Comparison of ENCODE assay signal across 8 cellular contexts in the genomic region with DNA sequence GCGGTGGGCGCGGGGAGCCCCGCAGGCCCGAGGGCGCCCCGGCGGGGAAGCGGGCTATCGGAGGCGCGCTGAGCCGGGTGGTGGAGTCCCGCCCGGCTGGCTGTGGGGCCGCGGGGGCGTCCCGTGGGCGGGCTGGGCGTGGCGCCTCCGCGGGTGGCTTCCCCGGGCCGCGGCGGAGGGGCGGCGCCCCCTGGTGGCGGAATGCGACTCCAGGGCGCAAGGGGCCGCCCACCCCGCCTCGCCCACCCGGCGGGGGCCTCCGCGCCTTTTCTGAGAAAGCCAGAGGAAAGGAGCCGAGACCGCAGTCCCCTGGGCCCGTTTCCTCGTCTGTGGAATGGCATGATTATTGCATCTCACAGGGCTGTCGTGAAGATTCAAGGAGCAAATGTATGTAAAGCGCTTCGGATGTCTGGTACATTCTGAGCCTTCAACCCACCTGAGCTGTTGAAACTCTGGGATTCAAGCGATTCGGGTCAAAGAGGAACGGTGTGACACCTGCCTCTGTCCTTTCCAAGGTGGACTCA. TPM values are rescaled to one million over a fixed set of nuclear protein-coding genes. Genes with fewer than 3 reads are reported as not detected.
DNase-seq lines count a peak whose midpoint lies in the region; ATAC-seq and TF ChIP-seq lines count a peak whose summit lies in the region.

No MANE protein-coding gene starts in this region.

- H3K27ac ChIP-seq in CD8-positive, alpha-beta T cell (ENCODE audit: low read depth, low read length), result no peak overlapping the region
- no peak overlapping the region for H3K27ac ChIP-seq in coronary artery
- peak overlapping the region; percentile 11 for H3K27ac ChIP-seq in lower lobe of right lung

- H3K27me3 Mint-ChIP-seq in CD8-positive, alpha-beta T cell (ENCODE audit: low read depth), result peaks cover 8% of the 10 kb centered on the region
- peaks cover 17% of the 10 kb centered on the region for H3K27me3 Mint-ChIP-seq in IgD-negative memory B cell
- peaks cover 16% of the 10 kb centered on the region for H3K27me3 Mint-ChIP-seq in activated CD4-positive, alpha-beta T cell treated with anti-CD3 and anti-CD28 coated beads for 36 hours

- intact Hi-C loops in CD8-positive, alpha-beta T cell (cut with DNase I, micrococcal nuclease), result loop anchor here (1.0 to 5.0 kb wide), 9 partner anchors 108 to 1510 kb away; partner anchors contain the start of gene DNAJC13 (in 1 of the 2)
- intact Hi-C loops in activated CD4-positive, alpha-beta T cell treated with anti-CD3 and anti-CD28 coated beads for 36 hours (cut with DNase I, micrococcal nuclease), result loop anchor here (1.0 to 10.0 kb wide), 9 partner anchors 106 to 1201 kb away; partner anchors contain the start of gene TOPBP1 (in 1 of the 2)
- intact Hi-C loops in lower lobe of right lung (cut with DNase I), result no loop called here

- H3K27me3 ChIP-seq in CD8-positive, alpha-beta T cell (ENCODE audit: insufficient read depth, low read length), result no peaks in the 10 kb centered on the region
- H3K27me3 ChIP-seq in lower lobe of right lung (ENCODE audit: low read depth), result peaks cover 7% of the 10 kb centered on the region

- H3K36me3 ChIP-seq in CD8-positive, alpha-beta T cell (ENCODE audit: insufficient read depth, low read length), result no peaks in the 10 kb centered on the region
- H3K36me3 ChIP-seq in lower lobe of right lung, result peaks cover under 1% of the 10 kb centered on the region

- H3K27ac Mint-ChIP-seq in CD8-positive, alpha-beta T cell, result no peak overlapping the region
- H3K27ac Mint-ChIP-seq in IgD-negative memory B cell, result peak overlapping the region in 2 of 3 donors; percentile 8 to 67
- H3K27ac Mint-ChIP-seq in activated CD4-positive, alpha-beta T cell treated with anti-CD3 and anti-CD28 coated beads for 36 hours, result no peak overlapping the region

- ATAC-seq in CD8-positive, alpha-beta T cell, result peak; percentile 98
- peak; percentile 82 for ATAC-seq in activated CD4-positive, alpha-beta T cell treated with anti-CD3 and anti-CD28 coated beads for 36 hours
- ATAC-seq in lower lobe of right lung (peak; percentile 89 to 92), GM19395 (IDR thresholded peaks at IDR 0.05; ENCODE audit: unreplicated experiment) (no peak)

- H3K4me1 Mint-ChIP-seq in CD8-positive, alpha-beta T cell (ENCODE audit: low read depth), result peaks cover 14% of the 10 kb centered on the region
- peaks cover 0 to 10% (median 6%) of the 10 kb centered on the region in 3 donors for H3K4me1 Mint-ChIP-seq in IgD-negative memory B cell
- peaks cover 6% of the 10 kb centered on the region for H3K4me1 Mint-ChIP-seq in activated CD4-positive, alpha-beta T cell treated with anti-CD3 and anti-CD28 coated beads for 36 hours

- no peaks in the 10 kb centered on the region for H3K9me3 Mint-ChIP-seq in CD8-positive, alpha-beta T cell
- H3K9me3 Mint-ChIP-seq in IgD-negative memory B cell, result no peaks in the 10 kb centered on the region
- no peaks in the 10 kb centered on the region for H3K9me3 Mint-ChIP-seq in activated CD4-positive, alpha-beta T cell treated with anti-CD3 and anti-CD28 coated beads for 36 hours (ENCODE audit: low read depth)

- peak; percentile 57 to 88 (median 74) for DNase-seq in CD8-positive, alpha-beta T cell
- DNase-seq in GM20000 (ENCODE audit: low spot score) (peak; percentile 95), coronary artery (ENCODE audit: low spot score) (no peak), lower lobe of right lung (peak; percentile 71)
- DNase-seq in activated CD4-positive, alpha-beta T cell treated with anti-CD3 and anti-CD28 coated beads for 36 hours, result peak; percentile 83
- DNase-seq in stimulated activated CD4-positive, alpha-beta T cell treated with anti-CD3 and anti-CD28 coated beads, TNF-alpha, amount 100 ng/mL, for 24 hours (ENCODE audit: low read depth in 3 of 3), result peak; percentile 31 to 66 (median 57)

- no peaks in the 10 kb centered on the region for H3K9me3 ChIP-seq in CD8-positive, alpha-beta T cell (ENCODE audit: low read length)
- H3K9me3 ChIP-seq in lower lobe of right lung, result no peaks in the 10 kb centered on the region

- H3K4me1 ChIP-seq in CD8-positive, alpha-beta T cell (ENCODE audit: insufficient read depth, low read length), result peaks cover 13% of the 10 kb centered on the region
- peaks cover 12% of the 10 kb centered on the region for H3K4me1 ChIP-seq in lower lobe of right lung

- H3K4me3 ChIP-seq in CD8-positive, alpha-beta T cell (ENCODE audit: low read depth, low read length), result peak overlapping the region; percentile 67
- H3K4me3 ChIP-seq in coronary artery, result peak overlapping the region; percentile 73
- peak overlapping the region; percentile 64 for H3K4me3 ChIP-seq in lower lobe of right lung

- peak overlapping the region; percentile 73 for H3K4me3 Mint-ChIP-seq in CD8-positive, alpha-beta T cell
- H3K4me3 Mint-ChIP-seq in IgD-negative memory B cell, result peak overlapping the region; percentile 64 to 91 (median 81)
- peak overlapping the region; percentile 38 for H3K4me3 Mint-ChIP-seq in activated CD4-positive, alpha-beta T cell treated with anti-CD3 and anti-CD28 coated beads for 36 hours

- CTCF ChIA-PET in CD8-positive, alpha-beta T cell (lab: Charles Lee), result interaction anchor here (0.7 to 3.5 kb wide), 11 partner anchors 9 to 1201 kb away, joined by 3 to 15 read pairs (median 3); no protein-coding TSS in a partner anchor
- CTCF ChIA-PET in activated CD4-positive, alpha-beta T cell treated with anti-CD3 and anti-CD28 coated beads for 36 hours (lab: Charles Lee), result interaction anchor here (0.5 to 1.2 kb wide), 6 partner anchors 11 to 553 kb away, joined by 3 to 4 read pairs (median 3); no protein-coding TSS in a partner anchor

- peak; percentile 76 for TF ChIP-seq CTCF in CD8-positive, alpha-beta T cell (IDR thresholded peaks at IDR 0.05)
- peak; percentile 58 for TF ChIP-seq CTCF in GM20000 (IDR thresholded peaks at IDR 0.05; ENCODE audit: extremely low read depth, missing control alignments)
- TF ChIP-seq CTCF in coronary artery (IDR thresholded peaks at IDR 0.05), result peak; percentile 70
- TF ChIP-seq CTCF in lower lobe of right lung (IDR thresholded peaks at IDR 0.05), result peak; percentile 69

- POLR2A ChIA-PET in CD8-positive, alpha-beta T cell (lab: Charles Lee), result no interaction called here
- POLR2A ChIA-PET in activated CD4-positive, alpha-beta T cell treated with anti-CD3 and anti-CD28 coated beads for 36 hours (lab: Charles Lee), result no interaction called here

- H3K36me3 Mint-ChIP-seq in CD8-positive, alpha-beta T cell, result no peaks in the 10 kb centered on the region
- no peaks in the 10 kb centered on the region for H3K36me3 Mint-ChIP-seq in IgD-negative memory B cell
- no peaks in the 10 kb centered on the region for H3K36me3 Mint-ChIP-seq in activated CD4-positive, alpha-beta T cell treated with anti-CD3 and anti-CD28 coated beads for 36 hours (ENCODE audit: low read depth)

RNA-seq across cellular contexts. Expression of gene RAB6B, which starts 31.9 kb away (rescaled TPM):
- 1 to 10 TPM; 1.1 to 1.3 TPM for total RNA-seq in CD8-positive, alpha-beta T cell
- polyA plus RNA-seq in IgD-negative memory B cell, result 0.36 TPM
- under 1 TPM; 0.23 to 0.51 TPM for total RNA-seq in activated CD4-positive, alpha-beta T cell treated with anti-CD3 and anti-CD28 coated beads for 36 hours
- 5.5 TPM for total RNA-seq in lower lobe of right lung

Comparison
In these comparisons a context has a peak if more than half of its experiments do, and no peak if none do; other contexts are left out.
1. H3K27ac Mint-ChIP-seq: peak in IgD-negative memory B cell (2 of 3); none in CD8-positive, alpha-beta T cell (single experiment) and activated CD4-positive, alpha-beta T cell treated with anti-CD3 and anti-CD28 coated beads for 36 hours (single experiment).
2. Peak in every context shown above with its lines, with median percentiles within 50 percentile points of each other: H3K4me3 ChIP-seq, H3K4me3 Mint-ChIP-seq and CTCF ChIP-seq.